2 cellular contexts compared by ENCODE assay signal in genomic region chr6:27896398-27896796, GRCh38.
TF ChIP-seq lines count a peak whose summit lies in the region.

No MANE protein-coding gene starts in this region.

TF ChIP-seq in SK-N-SH, 30 proteins besides CTCF, POLR2A, EP300 and RAD21 (continued from another document):
- TF ChIP-seq SMC3 (IDR thresholded peaks at IDR 0.05; ENCODE audit: low read depth, low read length) = no peak
- no peak for TF ChIP-seq EZH2phosphoT487 (IDR thresholded peaks at IDR 0.05; ENCODE audit: borderline replicate concordance, low read depth)
- TF ChIP-seq GATA2 (CRISPR knock-in tag; IDR thresholded peaks at IDR 0.05) = no peak
- no peak for TF ChIP-seq TAF1 (IDR thresholded peaks at IDR 0.05; ENCODE audit: borderline replicate concordance, low read depth, low read length)
- TF ChIP-seq GABPA (IDR thresholded peaks at IDR 0.05; ENCODE audit: low read depth) = no peak
- TF ChIP-seq FOXJ3 (CRISPR knock-in tag; IDR thresholded peaks at IDR 0.05) = no peak
- no peak for TF ChIP-seq MEF2A (IDR thresholded peaks at IDR 0.05; ENCODE audit: borderline replicate concordance, low read depth)
- TF ChIP-seq FOSL2 (IDR thresholded peaks at IDR 0.05; ENCODE audit: borderline replicate concordance, low read depth) = no peak
- TF ChIP-seq POLR2AphosphoS5 (IDR thresholded peaks at IDR 0.05; ENCODE audit: low read depth, low read length) = no peak
- no peak for TF ChIP-seq JUND (IDR thresholded peaks at IDR 0.05)
- no peak for TF ChIP-seq USF2 (IDR thresholded peaks at IDR 0.05; ENCODE audit: borderline replicate concordance, low read depth, low read length)
- TF ChIP-seq NRF1 (IDR thresholded peaks at IDR 0.05; ENCODE audit: low read depth, low read length) = no peak
- TF ChIP-seq FOXM1 (IDR thresholded peaks at IDR 0.05; ENCODE audit: low read depth) = no peak
- TF ChIP-seq PBX3 (IDR thresholded peaks at IDR 0.05) = no peak
- TF ChIP-seq TEAD4 (IDR thresholded peaks at IDR 0.05; ENCODE audit: borderline replicate concordance, insufficient read depth) = no peak
- no peak for TF ChIP-seq IRF3 (IDR thresholded peaks at IDR 0.05; ENCODE audit: low read depth, low read length)
- TF ChIP-seq NFIC (IDR thresholded peaks at IDR 0.05; ENCODE audit: borderline replicate concordance) = no peak

TF ChIP-seq in SK-N-SH treated with all-trans-retinoic acid at 6 μM for 48 hours, 23 proteins besides CTCF, POLR2A, EP300 and RAD21 (continued from another document):
- TF ChIP-seq TSHZ2 (CRISPR knock-in tag; IDR thresholded peaks at IDR 0.05) = no peak
- TF ChIP-seq ISL1 (CRISPR knock-in tag; IDR thresholded peaks at IDR 0.05) = no peak
- no peak for TF ChIP-seq ARNTL (CRISPR knock-in tag; IDR thresholded peaks at IDR 0.05; ENCODE audit: borderline replicate concordance, low read depth)
- TF ChIP-seq RARB (CRISPR knock-in tag; IDR thresholded peaks at IDR 0.05) = no peak
- TF ChIP-seq CREB5 (CRISPR knock-in tag; IDR thresholded peaks at IDR 0.05; ENCODE audit: low read depth) = no peak
- no peak for TF ChIP-seq ZC3H10 (CRISPR knock-in tag; IDR thresholded peaks at IDR 0.05)
- TF ChIP-seq BACH2 (CRISPR knock-in tag; IDR thresholded peaks at IDR 0.05; ENCODE audit: borderline replicate concordance) = no peak
- TF ChIP-seq ZNF70 (CRISPR knock-in tag; IDR thresholded peaks at IDR 0.05) = no peak
TF ChIP-seq in SK-N-SH treated with all-trans-retinoic acid at 6 μM for 48 hours: peak in this region for 0.
